Comparison of ENCODE assay signal across 16 cellular contexts in genomic region chr2:239509388-239510143, GRCh38.
DNase-seq lines count a peak whose midpoint lies in the region; ATAC-seq and TF ChIP-seq lines count a peak whose summit lies in the region.
"Had no signal": no experiment of that assay in that cellular context is flagged by ENCODE, and none has a peak within 500 bp of the region (broad histone marks: within the 10 kb centered on the region; RNA-seq: fewer than 3 reads in every experiment).

No MANE protein-coding gene starts in this region.

- no peak for ATAC-seq in Right ventricle myocardium inferior
- ATAC-seq in HG02759 (IDR thresholded peaks at IDR 0.05; ENCODE audit: unreplicated experiment) = no peak
- ATAC-seq in HG03025 (IDR thresholded peaks at IDR 0.05; ENCODE audit: low FRiP score, unreplicated experiment) = no peak
- ATAC-seq: A549 had no signal

- intact Hi-C loops in Right ventricle myocardium inferior (cut with DNase I) = no loop called here
- intact Hi-C loops in left ventricle myocardium inferior (cut with micrococcal nuclease) = no loop called here
- intact Hi-C loops in head of caudate nucleus (cut with DNase I) = no loop called here

- H3K36me3 ChIP-seq in left ventricle myocardium inferior (no peaks in the 10 kb centered on the region), neutrophil (no peaks in the 10 kb centered on the region)
- H3K36me3 ChIP-seq: BLaER1 treated with 17β-estradiol and CSF1 and Interleukin-3, amounts not matched to agents 10 nM and 100 nM had no signal

- H3K4me1 ChIP-seq in left ventricle myocardium inferior = no peaks in the 10 kb centered on the region
- H3K4me1 ChIP-seq in neutrophil (ENCODE audit: control insufficient read depth in 1 of 2, insufficient read depth in 1 of 2, low read depth in 1 of 2, low read length in 1 of 2) = peaks cover 41 to 46% of the 10 kb centered on the region in 2 experiments
- H3K4me1 ChIP-seq: A549 had no signal

- no peak for TF ChIP-seq CTCF in left ventricle myocardium inferior (IDR thresholded peaks at IDR 0.05; ENCODE audit: borderline replicate concordance)
- no peak for TF ChIP-seq CTCF in neutrophil (IDR thresholded peaks at IDR 0.05)

- DNase-seq in Right ventricle myocardium inferior (ENCODE audit: missing footprints) (peak; percentile 46), left ventricle myocardium inferior (no peak), head of caudate nucleus (peak in 36 of 42 donors; percentile 24 to 76 (median 48)), hepatic stellate cell (ENCODE audit: low spot score) (no peak)
- DNase-seq: CD4-positive, CD25-positive, alpha-beta regulatory T cell; CD8-positive, alpha-beta memory T cell; COR-L47; DMS 273 treated with DMSO at 0.1 percent for 48 hours; HCEC 1CT had no signal

- H3K4me3 ChIP-seq in left ventricle myocardium inferior = no peak overlapping the region
- no peak overlapping the region for H3K4me3 ChIP-seq in neutrophil (ENCODE audit: low read depth in 1 of 2, low read length in 1 of 2)
- H3K4me3 ChIP-seq: A549; BLaER1 treated with 17β-estradiol and CSF1 and Interleukin-3, amounts not matched to agents 10 nM and 100 nM; GM23338 had no signal

- H3K27me3 ChIP-seq in left ventricle myocardium inferior (ENCODE audit: low read depth) (no peaks in the 10 kb centered on the region), neutrophil (no peaks in the 10 kb centered on the region)
- H3K27me3 ChIP-seq: BLaER1 treated with 17β-estradiol and CSF1 and Interleukin-3, amounts not matched to agents 10 nM and 100 nM had no signal

- H3K27ac ChIP-seq in left ventricle myocardium inferior (replicated peaks) = no peak overlapping the region
- H3K27ac ChIP-seq in neutrophil = peak overlapping the region; percentile 14
- H3K27ac ChIP-seq: 22Rv1; A549; BLaER1 treated with 17β-estradiol and CSF1 and Interleukin-3, amounts not matched to agents 10 nM and 100 nM had no signal

- H3K9me3 ChIP-seq in left ventricle myocardium inferior (replicated peaks) (no peaks in the 10 kb centered on the region), neutrophil (no peaks in the 10 kb centered on the region)
- H3K9me3 ChIP-seq: A549 had no signal

Comparison
In these comparisons a context has a peak if more than half of its experiments do, and no peak if none do; other contexts are left out.
1. DNase-seq: peak in Right ventricle myocardium inferior (single experiment) and head of caudate nucleus (36 of 42); none in left ventricle myocardium inferior (single experiment) and hepatic stellate cell (single experiment).